Comparison of ENCODE assay signal across 11 cellular contexts in genomic region chr20:48763183-48764030, GRCh38.
DNase-seq lines count a peak whose midpoint lies in the region; ATAC-seq and TF ChIP-seq lines count a peak whose summit lies in the region.
"Had no signal": no experiment of that assay in that cellular context is flagged by ENCODE, and none has a peak within 500 bp of the region (broad histone marks: within the 10 kb centered on the region; RNA-seq: fewer than 3 reads in every experiment).

No MANE protein-coding gene starts in this region.

- no peak for TF ChIP-seq POLR2A in breast epithelium (IDR thresholded peaks at IDR 0.05)

- H3K9me2 ChIP-seq in GM23338 (ENCODE audit: insufficient read depth), result no peaks in the 10 kb centered on the region

- H3K4me3 Mint-ChIP-seq in GM23338, result no peak overlapping the region
- no peak overlapping the region for H3K4me3 Mint-ChIP-seq in activated CD4-positive, alpha-beta memory T cell treated with anti-CD3 and anti-CD28 coated beads for 36 hours
- peak overlapping the region; percentile 38 for H3K4me3 Mint-ChIP-seq in glutamatergic neuron (ENCODE audit: unreplicated experiment)

- H3K27ac Mint-ChIP-seq in GM23338, result no peak overlapping the region
- H3K27ac Mint-ChIP-seq in activated CD4-positive, alpha-beta memory T cell treated with anti-CD3 and anti-CD28 coated beads for 36 hours, result peak overlapping the region; percentile 97
- H3K27ac Mint-ChIP-seq in glutamatergic neuron (ENCODE audit: unreplicated experiment), result peak overlapping the region; percentile 92

- H3K4me1 Mint-ChIP-seq in GM23338, result peaks cover 19% of the 10 kb centered on the region
- H3K4me1 Mint-ChIP-seq in activated CD4-positive, alpha-beta memory T cell treated with anti-CD3 and anti-CD28 coated beads for 36 hours (ENCODE audit: low read depth), result peaks cover 88% of the 10 kb centered on the region
- H3K4me1 Mint-ChIP-seq in glutamatergic neuron (ENCODE audit: low read depth, unreplicated experiment), result peaks cover 50% of the 10 kb centered on the region

- no peaks in the 10 kb centered on the region for H3K9me3 ChIP-seq in neutrophil
- H3K9me3 ChIP-seq in breast epithelium, result peaks cover 0 to 4% of the 10 kb centered on the region in 2 donors

- DNase-seq in GM23338 (ENCODE audit: low spot score), result peak; percentile 17
- DNase-seq in activated CD4-positive, alpha-beta memory T cell treated with anti-CD3 and anti-CD28 coated beads for 36 hours, result no peak
- DNase-seq in glutamatergic neuron, result peak; percentile 49
- DNase-seq in inferior parietal cortex (ENCODE audit: extremely low spot score), result no peak
- no peak for DNase-seq in breast epithelium (ENCODE audit: low spot score in 2 of 2)
- DNase-seq: activated CD4-positive, CD25-positive, alpha-beta regulatory T cell had no signal

- CTCF ChIA-PET in activated CD4-positive, alpha-beta memory T cell treated with anti-CD3 and anti-CD28 coated beads for 36 hours (lab: Charles Lee), result no interaction called here

- no peaks in the 10 kb centered on the region for H3F3A ChIP-seq in GM23338 (replicated peaks; ENCODE audit: low read depth)

- H3K36me3 Mint-ChIP-seq in GM23338 (ENCODE audit: low read depth) (peaks cover 19% of the 10 kb centered on the region), glutamatergic neuron (ENCODE audit: unreplicated experiment) (peaks cover 20% of the 10 kb centered on the region)
- H3K36me3 Mint-ChIP-seq in activated CD4-positive, alpha-beta memory T cell treated with anti-CD3 and anti-CD28 coated beads for 36 hours, result peaks cover 17% of the 10 kb centered on the region

- no peak overlapping the region for H3K4me3 ChIP-seq in GM23338
- H3K4me3 ChIP-seq in neutrophil (ENCODE audit: low read depth in 1 of 2, low read length in 1 of 2), result peak overlapping the region; percentile 29 to 34
- no peak overlapping the region for H3K4me3 ChIP-seq in breast epithelium
- H3K4me3 ChIP-seq: tibial nerve had no signal

- TF ChIP-seq CTCF in GM23338 (conservative IDR thresholded peaks at IDR 0.05; ENCODE audit: low read depth in 2 of 2), result no peak
- TF ChIP-seq CTCF in glutamatergic neuron (IDR thresholded peaks at IDR 0.05; ENCODE audit: partially characterized antibody, unreplicated experiment), result no peak
- no peak for TF ChIP-seq CTCF in neutrophil (IDR thresholded peaks at IDR 0.05)
- no peak for TF ChIP-seq CTCF in breast epithelium (IDR thresholded peaks at IDR 0.05)

- no peaks in the 10 kb centered on the region for H3K79me2 ChIP-seq in GM23338 (replicated peaks; ENCODE audit: insufficient read depth)

- H3K9me3 Mint-ChIP-seq in GM23338, result peaks cover 33% of the 10 kb centered on the region
- H3K9me3 Mint-ChIP-seq in activated CD4-positive, alpha-beta memory T cell treated with anti-CD3 and anti-CD28 coated beads for 36 hours, result peaks cover 4% of the 10 kb centered on the region
- peaks cover 46% of the 10 kb centered on the region for H3K9me3 Mint-ChIP-seq in glutamatergic neuron (ENCODE audit: unreplicated experiment)

- H3K27me3 ChIP-seq in GM23338 (ENCODE audit: insufficient read depth), result no peaks in the 10 kb centered on the region
- H3K27me3 ChIP-seq in neutrophil, result no peaks in the 10 kb centered on the region
- H3K27me3 ChIP-seq in breast epithelium, result no peaks in the 10 kb centered on the region
- H3K27me3 ChIP-seq: tibial nerve had no signal

- no peak overlapping the region for H2AFZ ChIP-seq in GM23338

- H4K20me1 ChIP-seq in GM23338 (replicated peaks; ENCODE audit: insufficient read depth), result no peaks in the 10 kb centered on the region

- H3K27me3 Mint-ChIP-seq in GM23338 (ENCODE audit: insufficient read depth, low read depth, poor library complexity) (peaks cover 8% of the 10 kb centered on the region), glutamatergic neuron (ENCODE audit: unreplicated experiment) (peaks cover 32% of the 10 kb centered on the region)
- H3K27me3 Mint-ChIP-seq in activated CD4-positive, alpha-beta memory T cell treated with anti-CD3 and anti-CD28 coated beads for 36 hours, result no peaks in the 10 kb centered on the region

- POLR2A ChIA-PET in activated CD4-positive, alpha-beta memory T cell treated with anti-CD3 and anti-CD28 coated beads for 36 hours (lab: Charles Lee), result no interaction called here

- intact Hi-C loops in activated CD4-positive, alpha-beta memory T cell treated with anti-CD3 and anti-CD28 coated beads for 36 hours (cut with micrococcal nuclease), result loop anchor here (10.0 kb wide), 2 partner anchors 831 to 1259 kb away; partner anchors contain the start of gene NCOA3
- intact Hi-C loops in breast epithelium (cut with DNase I; ENCODE audit: low total_unique reads), result loop anchor here (2.0 kb wide), 1 partner anchor 23 kb away; no protein-coding TSS in a partner anchor

- peak; percentile 47; the same call in 2 of the 3 replicates for ATAC-seq in GM23338
- no peak for ATAC-seq in HG02642 (IDR thresholded peaks at IDR 0.05; ENCODE audit: poor library complexity, unreplicated experiment)
- no peak for ATAC-seq in GM19395 (IDR thresholded peaks at IDR 0.05; ENCODE audit: unreplicated experiment)

- H3K27ac ChIP-seq in GM23338 (ENCODE audit: low read depth) (no peak overlapping the region), neutrophil (peak overlapping the region; percentile 99), breast epithelium (peak overlapping the region in 1 of 2 donors; percentile 20)
- H3K27ac ChIP-seq: RWPE1, tibial nerve had no signal

- no peaks in the 10 kb centered on the region for H3K4me1 ChIP-seq in GM23338 (ENCODE audit: insufficient read depth)
- H3K4me1 ChIP-seq in neutrophil (ENCODE audit: control insufficient read depth in 1 of 2, insufficient read depth in 1 of 2, low read depth in 1 of 2, low read length in 1 of 2), result peaks cover 99 to 100% of the 10 kb centered on the region in 2 experiments
- no peaks in the 10 kb centered on the region for H3K4me1 ChIP-seq in breast epithelium

- no peak overlapping the region for H3K4me2 ChIP-seq in GM23338

- H3K36me3 ChIP-seq in GM23338 (ENCODE audit: insufficient read depth) (no peaks in the 10 kb centered on the region), neutrophil (peaks cover 14% of the 10 kb centered on the region), breast epithelium (no peaks in the 10 kb centered on the region)
- H3K36me3 ChIP-seq: tibial nerve had no signal

TF ChIP-seq in GM23338, 12 proteins besides CTCF, POLR2A, EP300 and RAD21 (continues in another document):
- TF ChIP-seq NANOG (IDR thresholded peaks at IDR 0.05; ENCODE audit: borderline replicate concordance) (no peak), JUNB (IDR thresholded peaks at IDR 0.05; ENCODE audit: unreplicated experiment) (no peak), STAT1 (IDR thresholded peaks at IDR 0.05; ENCODE audit: unreplicated experiment) (no peak), CREB1 (CRISPR knock-in tag; IDR thresholded peaks at IDR 0.05; ENCODE audit: low read depth) (no peak), ZNF331 (CRISPR knock-in tag; IDR thresholded peaks at IDR 0.05; ENCODE audit: low read depth) (no peak), ETS1 (IDR thresholded peaks at IDR 0.05) (no peak)

Comparison
In these comparisons a context has a peak if more than half of its experiments do, and no peak if none do; other contexts are left out.
1. DNase-seq: peak in GM23338 (single experiment) and glutamatergic neuron (single experiment); none in activated CD4-positive, alpha-beta memory T cell treated with anti-CD3 and anti-CD28 coated beads for 36 hours (single experiment), inferior parietal cortex (single experiment) and breast epithelium (0 of 2).
2. H3K4me3 ChIP-seq: peak in neutrophil (2 of 2); none in GM23338 (single experiment) and breast epithelium (0 of 3).